13 cellular contexts compared by ENCODE assay signal in genomic region chr17:74116087-74116717, GRCh38.
DNase-seq lines count a peak whose midpoint lies in the region; ATAC-seq and TF ChIP-seq lines count a peak whose summit lies in the region.
"Had no signal": no experiment of that assay in that cellular context is flagged by ENCODE, and none has a peak within 500 bp of the region (broad histone marks: within the 10 kb centered on the region; RNA-seq: fewer than 3 reads in every experiment).

No MANE protein-coding gene starts in this region.

- H3K9me3 Mint-ChIP-seq in glutamatergic neuron (ENCODE audit: unreplicated experiment), result peaks cover 11% of the 10 kb centered on the region
- H3K9me3 Mint-ChIP-seq in CD4-positive, alpha-beta T cell, result no peaks in the 10 kb centered on the region

- H3K36me3 ChIP-seq in upper lobe of right lung, result no peaks in the 10 kb centered on the region
- H3K36me3 ChIP-seq: ovary had no signal

- H3K4me3 ChIP-seq in upper lobe of right lung, result no peak overlapping the region
- H3K4me3 ChIP-seq: ovary had no signal

- H3K4me1 Mint-ChIP-seq in glutamatergic neuron (ENCODE audit: low read depth, unreplicated experiment), result peaks cover 57% of the 10 kb centered on the region
- no peaks in the 10 kb centered on the region for H3K4me1 Mint-ChIP-seq in CD4-positive, alpha-beta T cell (ENCODE audit: low read depth)

- H3K27me3 ChIP-seq in upper lobe of right lung, result peaks cover 19% of the 10 kb centered on the region
- peaks cover 21% of the 10 kb centered on the region for H3K27me3 ChIP-seq in CD4-positive, alpha-beta T cell (ENCODE audit: control insufficient read depth, insufficient read depth, low read length)
- H3K27me3 ChIP-seq: ovary had no signal

- peak overlapping the region; percentile 15 for H3K27ac Mint-ChIP-seq in glutamatergic neuron (ENCODE audit: unreplicated experiment)
- no peak overlapping the region for H3K27ac Mint-ChIP-seq in CD4-positive, alpha-beta T cell

- CTCF ChIA-PET in CD4-positive, alpha-beta T cell (lab: Charles Lee), result no interaction called here

- DNase-seq in activated effector memory CD4-positive, alpha-beta T cell treated with anti-CD3 and anti-CD28 coated beads, Interleukin-2, amount 50 U/mL, for 16 hours, result peak; percentile 41
- no peak for DNase-seq in activated effector memory CD4-positive, alpha-beta T cell treated with Interleukin-2 at 50 U/mL for 16 hours
- peak; percentile 73 for DNase-seq in NCI-H345 (lab: John Stamatoyannopoulos, UW)
- no peak for DNase-seq in glutamatergic neuron
- peak; percentile 54 for DNase-seq in upper lobe of right lung
- no peak for DNase-seq in hepatic stellate cell (ENCODE audit: low spot score)
- no peak for DNase-seq in ecto neural progenitor cell (ENCODE audit: low spot score)
- DNase-seq in CD4-positive, alpha-beta T cell, result no peak
- DNase-seq: DMS53, NCI-H446, ovary had no signal

- H3K27me3 Mint-ChIP-seq in glutamatergic neuron (ENCODE audit: unreplicated experiment), result peaks cover 14% of the 10 kb centered on the region
- peaks cover 16% of the 10 kb centered on the region for H3K27me3 Mint-ChIP-seq in CD4-positive, alpha-beta T cell

- TF ChIP-seq CTCF in glutamatergic neuron (IDR thresholded peaks at IDR 0.05; ENCODE audit: partially characterized antibody, unreplicated experiment) (no peak), upper lobe of right lung (IDR thresholded peaks at IDR 0.05) (no peak)
- no peak for TF ChIP-seq CTCF in CD4-positive, alpha-beta T cell (IDR thresholded peaks at IDR 0.05)

- no peaks in the 10 kb centered on the region for H3K4me1 ChIP-seq in upper lobe of right lung

- H3K9me3 ChIP-seq in upper lobe of right lung, result no peaks in the 10 kb centered on the region
- H3K9me3 ChIP-seq in CD4-positive, alpha-beta T cell (ENCODE audit: control insufficient read depth, low read length), result no peaks in the 10 kb centered on the region
- H3K9me3 ChIP-seq: ovary had no signal

- H3K4me3 Mint-ChIP-seq in glutamatergic neuron (ENCODE audit: unreplicated experiment), result no peak overlapping the region
- no peak overlapping the region for H3K4me3 Mint-ChIP-seq in CD4-positive, alpha-beta T cell

- no peak overlapping the region for H3K27ac ChIP-seq in upper lobe of right lung
- H3K27ac ChIP-seq in CD4-positive, alpha-beta T cell (ENCODE audit: low read depth, low read length), result no peak overlapping the region
- H3K27ac ChIP-seq: ovary had no signal

- H3K36me3 Mint-ChIP-seq in glutamatergic neuron (ENCODE audit: unreplicated experiment), result no peaks in the 10 kb centered on the region
- H3K36me3 Mint-ChIP-seq in CD4-positive, alpha-beta T cell (ENCODE audit: low read depth), result no peaks in the 10 kb centered on the region

- intact Hi-C loops in upper lobe of right lung (cut with DNase I), result no loop called here
- intact Hi-C loops in CD4-positive, alpha-beta T cell (cut with DNase I, micrococcal nuclease), result no loop called here

- ATAC-seq in upper lobe of right lung, result peak; percentile 50
- ATAC-seq in CD4-positive, alpha-beta T cell (ENCODE audit: poor library complexity), result no peak
- ATAC-seq: activated CD4-positive, CD25-positive, alpha-beta regulatory T cell treated with anti-CD3 and anti-CD28 coated beads, Interleukin-2, amount 50 U/mL, for 24 hours; Panc1 had no signal

- POLR2A ChIA-PET in CD4-positive, alpha-beta T cell (lab: Charles Lee), result no interaction called here

Comparison
In these comparisons a context has a peak if more than half of its experiments do, and no peak if none do; other contexts are left out.
1. DNase-seq: peak in activated effector memory CD4-positive, alpha-beta T cell treated with anti-CD3 and anti-CD28 coated beads, Interleukin-2, amount 50 U/mL, for 16 hours (single experiment), NCI-H345 (single experiment) and upper lobe of right lung (single experiment); none in activated effector memory CD4-positive, alpha-beta T cell treated with Interleukin-2 at 50 U/mL for 16 hours (single experiment), glutamatergic neuron (single experiment), hepatic stellate cell (single experiment), ecto neural progenitor cell (single experiment) and CD4-positive, alpha-beta T cell (0 of 10).